20 cellular contexts compared by ENCODE assay signal in the genomic region with DNA sequence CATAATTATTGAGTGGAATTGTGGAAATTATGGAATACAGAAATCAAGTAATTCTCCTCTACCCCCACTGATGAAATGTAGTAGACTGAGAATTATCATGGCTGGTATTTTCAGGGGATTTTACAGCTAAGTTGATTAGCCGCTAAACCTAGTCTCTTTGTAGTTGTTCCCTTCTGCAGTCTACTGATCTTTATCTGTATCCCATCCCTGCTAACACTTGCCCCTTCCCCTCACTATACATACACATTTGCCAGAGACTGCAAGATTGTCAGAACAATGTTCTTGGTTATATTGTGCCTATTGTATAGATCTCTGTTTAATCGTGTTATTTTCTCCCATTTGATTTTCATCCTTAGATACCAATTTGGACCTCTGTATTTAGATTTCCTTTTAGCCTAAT.
"Had no signal": no experiment of that assay in that cellular context is flagged by ENCODE, and none has a peak within 500 bp of the region (broad histone marks: within the 10 kb centered on the region; RNA-seq: fewer than 3 reads in every experiment).

No MANE protein-coding gene starts in this region.

- ATAC-seq: K562, Right ventricle myocardium inferior had no signal

- H3K4me3 Mint-ChIP-seq: IgD-negative memory B cell had no signal

- DNase-seq: Kasumi-1, MM.1S, NCI-H1092 treated with DMSO at 0.1 percent for 48 hours, NCI-H1436, NCI-H187, NCI-H2029, NCI-H2081 treated with DMSO at 0.1 percent for 48 hours, NCI-H2171, NCI-H226, NCI-H446, NCI-H510A, NCI-H524 treated with DMSO at 0.1 percent for 48 hours, PC-9, Peyer's patch, SHP77 treated with DMSO at 0.1 percent for 48 hours, T-helper 2 cell had no signal

- H3K4me1 Mint-ChIP-seq: IgD-negative memory B cell had no signal

- H3K27me3 Mint-ChIP-seq: IgD-negative memory B cell had no signal

- FAIRE-seq: HTR-8/SVneo, K562 had no signal

- H3K27ac Mint-ChIP-seq: IgD-negative memory B cell had no signal
